8 cellular contexts compared by ENCODE assay signal in genomic region chr14:55074662-55075061, GRCh38. TPM values are rescaled to one million over a fixed set of nuclear protein-coding genes. Genes with fewer than 3 reads are reported as not detected.
A peak's percentile ranks its signal among the peaks of the same experiment; 100 is the strongest.
DNase-seq lines count a peak whose midpoint lies in the region; ATAC-seq and TF ChIP-seq lines count a peak whose summit lies in the region.

No MANE protein-coding gene starts in this region.

- peak overlapping the region; percentile 19 for H2AFZ ChIP-seq in mammary epithelial cell (ENCODE audit: low read depth, low read length)

- DNase-seq in mammary epithelial cell = no peak
- no peak for DNase-seq in COR-L47 (lab: John Stamatoyannopoulos, UW)
- no peak for DNase-seq in mesothelial cell of epicardium (ENCODE audit: low spot score in 2 of 2, unreplicated experiment in 2 of 2)
- DNase-seq in middle frontal gyrus (ENCODE audit: extremely low spot score, low spot score) = no peak
- DNase-seq in NCI-H1930 (lab: John Stamatoyannopoulos, UW) = no peak

- H3K4me3 ChIP-seq in DOHH2 (ENCODE audit: low read length) (no peak overlapping the region), mammary epithelial cell (replicated peaks in 1 of 3; ENCODE audit: insufficient read depth in 1 of 3, low read depth in 2 of 3, low read length in 3 of 3) (no peak overlapping the region)

- peak overlapping the region; percentile 38 for H3K4me2 ChIP-seq in DOHH2 (ENCODE audit: low read length)
- H3K4me2 ChIP-seq in mammary epithelial cell (ENCODE audit: insufficient read depth, low read depth, low read length) = peak overlapping the region; percentile 48

- H3K9me2 ChIP-seq in DOHH2 (replicated peaks; ENCODE audit: control insufficient read depth, low read length) = no peaks in the 10 kb centered on the region

- ATAC-seq in GM19452 (IDR thresholded peaks at IDR 0.05; ENCODE audit: unreplicated experiment) (peak; percentile 46), HG03521 (IDR thresholded peaks at IDR 0.05; ENCODE audit: unreplicated experiment) (peak; percentile 49)

- H3K79me2 ChIP-seq in DOHH2 (ENCODE audit: control insufficient read depth, low read length) (no peaks in the 10 kb centered on the region), mammary epithelial cell (ENCODE audit: insufficient read depth, low read length) (no peaks in the 10 kb centered on the region)

- H3K9ac ChIP-seq in mammary epithelial cell (ENCODE audit: insufficient read depth, low read length) = peak overlapping the region; percentile 65

- H4K20me1 ChIP-seq in DOHH2 (ENCODE audit: control insufficient read depth, insufficient read depth, low read depth, low read length) (0 out of 2 replicates have a peak, but pooled peaks cover 3% of the 10 kb centered on the region), mammary epithelial cell (ENCODE audit: insufficient read depth, low read length) (no peaks in the 10 kb centered on the region)

- in situ Hi-C loops in mammary epithelial cell (cut with MboI; ENCODE audit: low sequenced_read_pairs in 2 of 2) = no loop called here

- H3K4me1 Mint-ChIP-seq in mesothelial cell of epicardium = peaks cover 37% of the 10 kb centered on the region

- H3K4me1 ChIP-seq in DOHH2 (ENCODE audit: control insufficient read depth, low read length) = peaks cover 31% of the 10 kb centered on the region
- H3K4me1 ChIP-seq in mammary epithelial cell (ENCODE audit: insufficient read depth, low read length) = peaks cover 51% of the 10 kb centered on the region

- H3K36me3 ChIP-seq in DOHH2 (ENCODE audit: control insufficient read depth, low read length) (no peaks in the 10 kb centered on the region), mammary epithelial cell (ENCODE audit: insufficient read depth, low read length) (no peaks in the 10 kb centered on the region)

- no peaks in the 10 kb centered on the region for H3K9me3 Mint-ChIP-seq in mesothelial cell of epicardium

- peaks cover 10% of the 10 kb centered on the region for H3F3A ChIP-seq in DOHH2 (ENCODE audit: control insufficient read depth, insufficient read depth)

- H3K27me3 ChIP-seq in DOHH2 (ENCODE audit: control insufficient read depth, low read length) (no peaks in the 10 kb centered on the region), mammary epithelial cell (ENCODE audit: insufficient read depth, low read length) (no peaks in the 10 kb centered on the region)

- no peaks in the 10 kb centered on the region for H3K27me3 Mint-ChIP-seq in mesothelial cell of epicardium (ENCODE audit: low read depth)

- TF ChIP-seq CTCF in DOHH2 (IDR thresholded peaks at IDR 0.05; ENCODE audit: low read depth, low read length, poor library complexity, severe bottlenecking) (no peak), mammary epithelial cell (conservative IDR thresholded peaks at IDR 0.05 in 1 of 2, IDR thresholded peaks at IDR 0.05 in 1 of 2; ENCODE audit: extremely low read depth in 1 of 2, insufficient read depth in 1 of 2, low read depth in 1 of 2, low read length in 2 of 2) (no peak), mesothelial cell of epicardium (IDR thresholded peaks at IDR 0.05; ENCODE audit: unreplicated experiment) (no peak)

- H3K27ac Mint-ChIP-seq in mesothelial cell of epicardium = no peak overlapping the region

- no peak overlapping the region for H3K4me3 Mint-ChIP-seq in mesothelial cell of epicardium

- no peaks in the 10 kb centered on the region for H3K36me3 Mint-ChIP-seq in mesothelial cell of epicardium

- intact Hi-C loops in mammary epithelial cell (cut with micrococcal nuclease) = no loop called here

- H3K9me3 ChIP-seq in DOHH2 (ENCODE audit: control insufficient read depth, insufficient read depth, low read length) (no peaks in the 10 kb centered on the region), mammary epithelial cell (replicated peaks; ENCODE audit: insufficient read depth, low read length) (no peaks in the 10 kb centered on the region)

- no TSS peak for BruUV-seq in mammary epithelial cell (replicated peaks; lab: Mats Ljungman, UMichigan)

- no peak overlapping the region for H3K27ac ChIP-seq in DOHH2 (ENCODE audit: low read depth, low read length)
- H3K27ac ChIP-seq in mammary epithelial cell (ENCODE audit: insufficient read depth, low read depth, low read length) = peak overlapping the region; percentile 100

- CTCF ChIA-PET in mammary epithelial cell (lab: Charles Lee; ENCODE audit: low non-redundant PET) = no interaction called here

- dilution Hi-C loops in mammary epithelial cell (cut with HindIII; ENCODE audit: low sequenced_read_pairs) = loop anchor here (5.0 kb wide), 1 partner anchor 58 kb away; no protein-coding TSS in a partner anchor

- 1% methylated on average over 5 of the region's 5 CpGs for WGBS in mammary epithelial cell (ENCODE audit: low coverage, missing lambda C conversion rate)

RNA-seq across cellular contexts. Expression of gene MAPK1IP1L, which starts 23.2 kb away (rescaled TPM):
- total RNA-seq in mammary epithelial cell = 100 to 1,000 TPM in 1 of 2 donors, 10 to 100 TPM in 1; 48.2 to 108 TPM
- 134 TPM for polyA plus RNA-seq in mammary epithelial cell
- polyA minus RNA-seq in mammary epithelial cell = 100 TPM
- total RNA-seq in mesothelial cell of epicardium = 116 to 120 TPM (median 119 TPM) in 3 replicates

RNA-seq across cellular contexts. Expression of gene SOCS4, which starts 47.6 kb away (rescaled TPM):
- 10 to 100 TPM; 25.2 to 35.4 TPM for total RNA-seq in mammary epithelial cell
- polyA plus RNA-seq in mammary epithelial cell = 9.5 TPM
- 20.7 TPM for polyA minus RNA-seq in mammary epithelial cell
- total RNA-seq in mesothelial cell of epicardium = 20.6 to 22.1 TPM (median 21.6 TPM) in 3 replicates

RNA-seq across cellular contexts. Expression of gene WDHD1, which starts 47.8 kb away (rescaled TPM):
- total RNA-seq in mammary epithelial cell (10 to 100 TPM in 1 of 2 donors, 1 to 10 TPM in 1; 7.7 to 21.1 TPM), mesothelial cell of epicardium (15.5 to 16.9 TPM (median 16.1 TPM) in 3 replicates)
- 10.6 TPM for polyA plus RNA-seq in mammary epithelial cell
- 18.8 TPM for polyA minus RNA-seq in mammary epithelial cell

RNA-seq across cellular contexts. Expression of gene LGALS3, which starts 54.4 kb away (rescaled TPM):
- 100 to 1,000 TPM; 138 to 232 TPM for total RNA-seq in mammary epithelial cell
- polyA plus RNA-seq in mammary epithelial cell = 156 TPM
- 47.3 TPM for polyA minus RNA-seq in mammary epithelial cell
- total RNA-seq in mesothelial cell of epicardium = 17.1 to 19.4 TPM (median 19.2 TPM) in 3 replicates
